ENCODE assay signal across 1 cellular context in the genomic region with DNA sequence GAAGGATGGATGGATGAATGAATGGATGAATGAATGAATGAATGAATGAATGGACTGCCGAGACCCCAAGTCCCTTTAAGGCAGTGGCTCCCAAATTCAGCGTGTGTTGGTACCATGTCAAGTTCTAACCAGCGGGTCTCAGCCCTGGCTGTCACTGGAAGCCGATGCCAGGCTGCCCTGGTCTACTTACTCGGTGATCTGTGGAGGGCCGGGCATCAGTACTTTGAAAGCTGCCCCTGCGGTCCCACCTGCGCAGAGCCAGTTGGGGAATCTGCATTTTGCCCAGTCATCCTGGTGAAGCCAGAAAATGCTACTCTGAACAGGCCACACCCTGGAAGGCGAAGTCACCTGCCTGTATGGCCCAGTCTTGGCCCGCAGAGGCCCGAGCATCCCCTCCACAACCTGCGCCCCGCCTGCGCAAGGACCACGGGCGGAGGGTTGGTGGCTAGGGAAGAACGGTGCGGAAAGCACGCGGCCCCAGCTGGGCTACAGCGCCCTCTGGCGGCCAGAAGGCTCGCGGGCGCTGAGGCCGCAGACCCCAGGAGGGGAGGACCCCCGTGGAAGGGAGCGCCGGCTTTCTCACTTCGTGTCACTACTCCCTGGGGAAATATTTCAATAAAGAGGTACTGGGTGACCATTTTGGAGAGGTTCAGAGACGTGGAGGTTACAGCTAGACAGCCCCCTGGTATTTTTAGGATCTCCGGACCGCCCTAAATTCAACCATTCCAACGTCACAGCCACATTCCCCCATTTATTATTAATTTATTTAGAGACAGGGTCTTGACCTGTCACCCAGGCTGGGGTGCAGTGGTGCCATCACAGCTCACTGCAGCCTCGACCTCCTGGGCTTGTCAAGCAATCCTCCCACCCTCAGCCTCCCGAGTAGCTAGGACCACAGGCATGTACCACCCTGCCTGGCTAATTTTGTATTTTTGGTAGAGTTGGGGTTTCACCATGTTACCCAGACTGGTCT.
A peak's percentile ranks its signal among the peaks of the same experiment; 100 is the strongest.
TF ChIP-seq lines count a peak whose summit lies in the region.

No MANE protein-coding gene starts in this region.

TF ChIP-seq in HepG2, 621 proteins besides CTCF, POLR2A, EP300 and RAD21 (continued from another document and continues in another):
- TF ChIP-seq, protein P1, sequence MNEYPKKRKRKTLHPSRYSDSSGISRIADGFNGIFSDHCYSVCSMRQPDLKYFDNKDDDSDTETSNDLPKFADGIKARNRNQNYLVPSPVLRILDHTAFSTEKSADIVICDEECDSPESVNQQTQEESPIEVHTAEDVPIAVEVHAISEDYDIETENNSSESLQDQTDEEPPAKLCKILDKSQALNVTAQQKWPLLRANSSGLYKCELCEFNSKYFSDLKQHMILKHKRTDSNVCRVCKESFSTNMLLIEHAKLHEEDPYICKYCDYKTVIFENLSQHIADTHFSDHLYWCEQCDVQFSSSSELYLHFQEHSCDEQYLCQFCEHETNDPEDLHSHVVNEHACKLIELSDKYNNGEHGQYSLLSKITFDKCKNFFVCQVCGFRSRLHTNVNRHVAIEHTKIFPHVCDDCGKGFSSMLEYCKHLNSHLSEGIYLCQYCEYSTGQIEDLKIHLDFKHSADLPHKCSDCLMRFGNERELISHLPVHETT (CRISPR knock-in tag; conservative IDR thresholded peaks at IDR 0.05), result no peak
- TF ChIP-seq ZNF569 (CRISPR knock-in tag; IDR thresholded peaks at IDR 0.05; ENCODE audit: borderline replicate concordance), result no peak
- TF ChIP-seq STAT5B (CRISPR knock-in tag; IDR thresholded peaks at IDR 0.05), result no peak
- no peak for TF ChIP-seq MEIS1 (CRISPR knock-in tag; IDR thresholded peaks at IDR 0.05; ENCODE audit: borderline replicate concordance)
- TF ChIP-seq HNF4A (CRISPR knock-in tag; IDR thresholded peaks at IDR 0.05), result no peak
- TF ChIP-seq KIAA2018 (CRISPR knock-in tag; IDR thresholded peaks at IDR 0.05; ENCODE audit: borderline replicate concordance), result no peak
- 0 out of 2 replicates have a peak, but pooled peaks have one; percentile 34 for TF ChIP-seq ZNF792 (CRISPR knock-in tag; IDR thresholded peaks at IDR 0.05)
- TF ChIP-seq ATAD3A (CRISPR knock-in tag; IDR thresholded peaks at IDR 0.05), result no peak
- no peak for TF ChIP-seq ZNF224 (CRISPR knock-in tag; IDR thresholded peaks at IDR 0.05)
- no peak for TF ChIP-seq TSC22D2 (CRISPR knock-in tag; IDR thresholded peaks at IDR 0.05; ENCODE audit: borderline replicate concordance)
- TF ChIP-seq, protein P2, sequence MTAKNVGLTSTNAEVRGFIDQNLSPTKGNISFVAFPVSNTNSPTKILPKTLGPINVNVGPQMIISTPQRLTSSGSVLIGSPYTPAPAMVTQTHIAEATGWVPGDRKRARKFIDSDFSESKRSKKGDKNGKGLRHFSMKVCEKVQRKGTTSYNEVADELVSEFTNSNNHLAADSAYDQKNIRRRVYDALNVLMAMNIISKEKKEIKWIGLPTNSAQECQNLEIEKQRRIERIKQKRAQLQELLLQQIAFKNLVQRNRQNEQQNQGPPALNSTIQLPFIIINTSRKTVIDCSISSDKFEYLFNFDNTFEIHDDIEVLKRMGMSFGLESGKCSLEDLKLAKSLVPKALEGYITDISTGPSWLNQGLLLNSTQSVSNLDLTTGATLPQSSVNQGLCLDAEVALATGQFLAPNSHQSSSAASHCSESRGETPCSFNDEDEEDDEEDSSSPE (CRISPR knock-in tag; IDR thresholded peaks at IDR 0.05), result no peak
- no peak for TF ChIP-seq RBAK (CRISPR knock-in tag; IDR thresholded peaks at IDR 0.05)
- no peak for TF ChIP-seq SOX5 (CRISPR knock-in tag; IDR thresholded peaks at IDR 0.05; ENCODE audit: borderline replicate concordance)
- no peak for TF ChIP-seq ZNF136 (CRISPR knock-in tag; IDR thresholded peaks at IDR 0.05; ENCODE audit: low read depth)
- TF ChIP-seq ZNF773 (CRISPR knock-in tag; IDR thresholded peaks at IDR 0.05; ENCODE audit: borderline replicate concordance), result no peak
- no peak for TF ChIP-seq NCOR1 (IDR thresholded peaks at IDR 0.05; ENCODE audit: borderline replicate concordance, low read length)
- TF ChIP-seq THYN1 (CRISPR knock-in tag; IDR thresholded peaks at IDR 0.05; ENCODE audit: borderline replicate concordance, low read depth), result no peak
- peak; percentile 39; the same call in 1 of the 2 replicates for TF ChIP-seq ZNF580 (CRISPR knock-in tag; IDR thresholded peaks at IDR 0.05; ENCODE audit: borderline replicate concordance, low read depth)
- TF ChIP-seq ZNF570 (CRISPR knock-in tag; IDR thresholded peaks at IDR 0.05; ENCODE audit: borderline replicate concordance), result no peak
- TF ChIP-seq, protein P3, sequence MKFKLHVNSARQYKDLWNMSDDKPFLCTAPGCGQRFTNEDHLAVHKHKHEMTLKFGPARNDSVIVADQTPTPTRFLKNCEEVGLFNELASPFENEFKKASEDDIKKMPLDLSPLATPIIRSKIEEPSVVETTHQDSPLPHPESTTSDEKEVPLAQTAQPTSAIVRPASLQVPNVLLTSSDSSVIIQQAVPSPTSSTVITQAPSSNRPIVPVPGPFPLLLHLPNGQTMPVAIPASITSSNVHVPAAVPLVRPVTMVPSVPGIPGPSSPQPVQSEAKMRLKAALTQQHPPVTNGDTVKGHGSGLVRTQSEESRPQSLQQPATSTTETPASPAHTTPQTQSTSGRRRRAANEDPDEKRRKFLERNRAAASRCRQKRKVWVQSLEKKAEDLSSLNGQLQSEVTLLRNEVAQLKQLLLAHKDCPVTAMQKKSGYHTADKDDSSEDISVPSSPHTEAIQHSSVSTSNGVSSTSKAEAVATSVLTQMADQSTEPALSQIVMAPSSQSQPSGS (CRISPR knock-in tag; IDR thresholded peaks at IDR 0.05), result no peak
- TF ChIP-seq GRHL1 (CRISPR knock-in tag; conservative IDR thresholded peaks at IDR 0.05), result no peak
- TF ChIP-seq ZNF333 (CRISPR knock-in tag; IDR thresholded peaks at IDR 0.05; ENCODE audit: borderline replicate concordance), result no peak
- no peak for TF ChIP-seq CENPX (CRISPR knock-in tag; IDR thresholded peaks at IDR 0.05)
- TF ChIP-seq CBX1 (IDR thresholded peaks at IDR 0.05; ENCODE audit: low read depth), result no peak
- no peak for TF ChIP-seq RELA (CRISPR knock-in tag; IDR thresholded peaks at IDR 0.05)
- TF ChIP-seq, protein P4, sequence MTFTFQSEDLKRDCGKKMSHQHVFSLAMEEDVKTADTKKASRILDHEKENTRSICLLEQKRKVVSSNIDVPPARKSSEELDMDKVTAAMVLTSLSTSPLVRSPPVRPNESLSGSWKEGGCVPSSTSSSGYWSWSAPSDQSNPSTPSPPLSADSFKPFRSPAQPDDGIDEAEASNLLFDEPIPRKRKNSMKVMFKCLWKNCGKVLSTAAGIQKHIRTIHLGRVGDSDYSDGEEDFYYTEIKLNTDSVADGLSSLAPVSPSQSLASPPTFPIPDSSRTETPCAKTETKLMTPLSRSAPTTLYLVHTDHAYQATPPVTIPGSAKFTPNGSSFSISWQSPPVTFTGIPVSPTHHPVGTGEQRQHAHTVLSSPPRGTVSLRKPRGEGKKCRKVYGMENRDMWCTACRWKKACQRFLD (CRISPR knock-in tag; IDR thresholded peaks at IDR 0.05; ENCODE audit: borderline replicate concordance), result no peak
- no peak for TF ChIP-seq NR2F1 (CRISPR knock-in tag; IDR thresholded peaks at IDR 0.05)
- TF ChIP-seq ZNF138 (CRISPR knock-in tag; IDR thresholded peaks at IDR 0.05; ENCODE audit: low read depth), result no peak
- no peak for TF ChIP-seq CSRNP2 (CRISPR knock-in tag; conservative IDR thresholded peaks at IDR 0.05; ENCODE audit: low read depth)
- TF ChIP-seq SPEN (CRISPR knock-in tag; IDR thresholded peaks at IDR 0.05; ENCODE audit: low read depth), result no peak
- TF ChIP-seq, protein P5, sequence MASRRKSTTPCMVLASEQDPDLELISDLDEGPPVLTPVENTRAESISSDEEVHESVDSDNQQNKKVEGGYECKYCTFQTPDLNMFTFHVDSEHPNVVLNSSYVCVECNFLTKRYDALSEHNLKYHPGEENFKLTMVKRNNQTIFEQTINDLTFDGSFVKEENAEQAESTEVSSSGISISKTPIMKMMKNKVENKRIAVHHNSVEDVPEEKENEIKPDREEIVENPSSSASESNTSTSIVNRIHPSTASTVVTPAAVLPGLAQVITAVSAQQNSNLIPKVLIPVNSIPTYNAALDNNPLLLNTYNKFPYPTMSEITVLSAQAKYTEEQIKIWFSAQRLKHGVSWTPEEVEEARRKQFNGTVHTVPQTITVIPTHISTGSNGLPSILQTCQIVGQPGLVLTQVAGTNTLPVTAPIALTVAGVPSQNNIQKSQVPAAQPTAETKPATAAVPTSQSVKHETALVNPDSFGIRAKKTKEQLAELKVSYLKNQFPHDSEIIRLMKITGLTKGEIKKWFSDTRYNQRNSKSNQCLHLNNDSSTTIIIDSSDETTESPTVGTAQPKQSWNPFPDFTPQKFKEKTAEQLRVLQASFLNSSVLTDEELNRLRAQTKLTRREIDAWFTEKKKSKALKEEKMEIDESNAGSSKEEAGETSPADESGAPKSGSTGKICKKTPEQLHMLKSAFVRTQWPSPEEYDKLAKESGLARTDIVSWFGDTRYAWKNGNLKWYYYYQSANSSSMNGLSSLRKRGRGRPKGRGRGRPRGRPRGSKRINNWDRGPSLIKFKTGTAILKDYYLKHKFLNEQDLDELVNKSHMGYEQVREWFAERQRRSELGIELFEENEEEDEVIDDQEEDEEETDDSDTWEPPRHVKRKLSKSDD (CRISPR knock-in tag; IDR thresholded peaks at IDR 0.05; ENCODE audit: low read depth), result no peak
- TF ChIP-seq ZFP62 (CRISPR knock-in tag; IDR thresholded peaks at IDR 0.05), result no peak
- no peak; the same call in 1 of the 2 replicates for TF ChIP-seq NFE2L2 (IDR thresholded peaks at IDR 0.05; ENCODE audit: low read length)
- TF ChIP-seq RFX5 (IDR thresholded peaks at IDR 0.05; ENCODE audit: low read depth, low read length), result no peak
